ENCODE assay signal across 15 cellular contexts in the genomic region with DNA sequence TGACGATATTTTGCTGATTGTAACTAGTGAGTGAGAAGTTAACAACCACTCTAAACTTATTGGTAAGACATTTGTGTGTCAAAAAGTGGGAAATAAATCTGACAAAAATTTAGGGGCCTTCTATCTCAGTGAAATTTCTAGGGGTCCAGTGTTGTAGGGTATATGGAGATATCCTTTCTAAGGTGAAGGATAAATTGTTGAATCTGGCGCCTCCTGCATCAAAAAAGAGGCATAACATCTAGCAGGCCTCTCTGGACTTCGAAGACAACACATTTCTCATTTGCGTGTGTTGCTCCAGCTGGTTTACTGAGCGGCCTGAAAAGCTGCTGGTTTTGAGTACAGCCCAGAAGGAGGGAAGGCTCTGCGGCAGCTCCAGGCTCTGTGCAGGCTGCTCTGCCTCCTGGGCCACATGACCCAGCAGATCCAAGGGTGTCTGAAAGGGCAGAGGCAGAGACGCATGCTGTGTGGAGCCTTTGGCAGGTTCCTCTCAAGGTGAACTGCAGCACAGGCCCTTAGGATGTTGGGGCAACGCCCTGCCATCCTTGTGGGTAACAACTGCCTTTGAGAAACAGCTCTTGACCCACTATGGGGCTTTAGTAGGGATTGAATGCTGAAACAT.
A peak's percentile ranks its signal among the peaks of the same experiment; 100 is the strongest.
DNase-seq lines count a peak whose midpoint lies in the region; ATAC-seq, FAIRE-seq and TF ChIP-seq lines count a peak whose summit lies in the region.
"Had no signal": no experiment of that assay in that cellular context is flagged by ENCODE, and none has a peak within 500 bp of the region (broad histone marks: within the 10 kb centered on the region; RNA-seq: fewer than 3 reads in every experiment).

No MANE protein-coding gene starts in this region.

- no peak for TF ChIP-seq RAD21 in HCT116 (IDR thresholded peaks at IDR 0.05; ENCODE audit: low read depth)

- H3K4me3 ChIP-seq in HCT116 (replicated peaks in 1 of 2; ENCODE audit: low read depth in 1 of 2, low read length in 2 of 2) = no peak overlapping the region
- no peak overlapping the region for H3K4me3 ChIP-seq in WERI-Rb-1 (ENCODE audit: low read depth, low read length)
- H3K4me3 ChIP-seq in kidney epithelial cell (ENCODE audit: low read depth, low read length) = no peak overlapping the region

- no peak for TF ChIP-seq POLR2A in HCT116 (IDR thresholded peaks at IDR 0.05; ENCODE audit: borderline replicate concordance, extremely low read depth, insufficient read depth, insufficient read length)
- no peak for TF ChIP-seq POLR2A in H54 (IDR thresholded peaks at IDR 0.05; ENCODE audit: low read depth, low read length)

- no peaks in the 10 kb centered on the region for H3K9me3 Mint-ChIP-seq in stimulated activated naive CD8-positive, alpha-beta T cell treated with anti-CD3 and anti-CD28 coated beads, Interleukin-15, amount 100 ng/mL, for 72 hours
- H3K9me3 Mint-ChIP-seq in activated CD4-positive, alpha-beta memory T cell treated with anti-CD3 and anti-CD28 coated beads for 36 hours = no peaks in the 10 kb centered on the region
- H3K9me3 Mint-ChIP-seq: stimulated activated naive B cell treated with anti-CD40 and anti-IgM and Interleukin-4, amounts not matched to agents 10 μg/mL and 1 μg/mL and 100 μg/mL, for 72 hours had no signal

- DNase-seq in D721Med (ENCODE audit: insufficient read length, low spot score) (no peak), HCT116 (ENCODE audit: low read depth, low spot score) (no peak), WERI-Rb-1 (no peak), kidney epithelial cell (ENCODE audit: low read depth) (no peak), NCI-H2029 (lab: John Stamatoyannopoulos, UW) (no peak), H54 (ENCODE audit: insufficient read length, low spot score) (no peak)
- DNase-seq in stimulated activated naive CD8-positive, alpha-beta T cell treated with anti-CD3 and anti-CD28 coated beads, Interleukin-15, amount 100 ng/mL, for 72 hours = no peak
- DNase-seq in activated CD4-positive, alpha-beta memory T cell treated with anti-CD3 and anti-CD28 coated beads for 36 hours = no peak
- DNase-seq: activated gamma-delta T cell treated with Interleukin-2 at 50 U/mL for 16 hours; left colon; NCI-H345; SIG-M5; stimulated activated naive B cell treated with anti-CD40 and anti-IgM and Interleukin-4, amounts not matched to agents 10 μg/mL and 1 μg/mL and 100 μg/mL, for 72 hours had no signal

- H3K36me3 Mint-ChIP-seq in activated CD4-positive, alpha-beta memory T cell treated with anti-CD3 and anti-CD28 coated beads for 36 hours = peaks cover 6% of the 10 kb centered on the region

- no peaks in the 10 kb centered on the region for H4K20me1 ChIP-seq in HCT116 (ENCODE audit: insufficient read depth)

- no peak overlapping the region for H3K9ac ChIP-seq in HCT116 (ENCODE audit: low read length)

- FAIRE-seq in D721Med (lab: Jason Lieb, UNC) (no peak), H54 (lab: Jason Lieb, UNC) (no peak)
- FAIRE-seq: colon, frontal cortex had no signal

- H3K36me3 ChIP-seq in HCT116 (ENCODE audit: control insufficient read depth in 1 of 2, insufficient read depth in 2 of 2, low read length in 2 of 2) = peaks cover 0 to 10% of the 10 kb centered on the region in 2 experiments; a peak in 2 of 4 replicates
- no peaks in the 10 kb centered on the region for H3K36me3 ChIP-seq in WERI-Rb-1
- H3K36me3 ChIP-seq in kidney epithelial cell (ENCODE audit: control insufficient read depth, insufficient read depth, low read length) = no peaks in the 10 kb centered on the region

- no peaks in the 10 kb centered on the region for H3K4me1 Mint-ChIP-seq in stimulated activated naive CD8-positive, alpha-beta T cell treated with anti-CD3 and anti-CD28 coated beads, Interleukin-15, amount 100 ng/mL, for 72 hours
- peaks cover 2% of the 10 kb centered on the region for H3K4me1 Mint-ChIP-seq in activated CD4-positive, alpha-beta memory T cell treated with anti-CD3 and anti-CD28 coated beads for 36 hours (ENCODE audit: low read depth)
- H3K4me1 Mint-ChIP-seq: stimulated activated naive B cell treated with anti-CD40 and anti-IgM and Interleukin-4, amounts not matched to agents 10 μg/mL and 1 μg/mL and 100 μg/mL, for 72 hours had no signal

- no peak overlapping the region for H2AFZ ChIP-seq in HCT116 (ENCODE audit: low read depth, low read length, poor library complexity, severe bottlenecking)

- peaks cover 17% of the 10 kb centered on the region for H3K79me2 ChIP-seq in HCT116 (ENCODE audit: insufficient read depth, low read length)

- no peak overlapping the region for H3K4me3 Mint-ChIP-seq in stimulated activated naive CD8-positive, alpha-beta T cell treated with anti-CD3 and anti-CD28 coated beads, Interleukin-15, amount 100 ng/mL, for 72 hours
- H3K4me3 Mint-ChIP-seq in activated CD4-positive, alpha-beta memory T cell treated with anti-CD3 and anti-CD28 coated beads for 36 hours = no peak overlapping the region
- H3K4me3 Mint-ChIP-seq: stimulated activated naive B cell treated with anti-CD40 and anti-IgM and Interleukin-4, amounts not matched to agents 10 μg/mL and 1 μg/mL and 100 μg/mL, for 72 hours had no signal

- H3K9me3 ChIP-seq in HCT116 (ENCODE audit: control insufficient read depth in 1 of 2, insufficient read depth in 1 of 2, low read depth in 1 of 2, low read length in 2 of 2) (no peaks in the 10 kb centered on the region), WERI-Rb-1 (ENCODE audit: severe bottlenecking) (no peaks in the 10 kb centered on the region)

- ATAC-seq in HCT116 = peak; percentile 71
- ATAC-seq in stimulated activated naive CD8-positive, alpha-beta T cell treated with anti-CD3 and anti-CD28 coated beads, Interleukin-15, amount 100 ng/mL, for 72 hours = no peak
- ATAC-seq: left colon; stimulated activated naive B cell treated with anti-CD40 and anti-IgM and Interleukin-4, amounts not matched to agents 10 μg/mL and 1 μg/mL and 100 μg/mL, for 72 hours had no signal

- RAD21 ChIA-PET in HCT116 (lab: Charles Lee; ENCODE audit: low non-redundant PET in 1 of 2, low total read pairs in 2 of 2, uncharacterized antibody in 2 of 2, unreplicated experiment in 2 of 2) = no interaction called here

- H3K27me3 Mint-ChIP-seq in stimulated activated naive CD8-positive, alpha-beta T cell treated with anti-CD3 and anti-CD28 coated beads, Interleukin-15, amount 100 ng/mL, for 72 hours = no peaks in the 10 kb centered on the region
- H3K27me3 Mint-ChIP-seq in activated CD4-positive, alpha-beta memory T cell treated with anti-CD3 and anti-CD28 coated beads for 36 hours = no peaks in the 10 kb centered on the region
- H3K27me3 Mint-ChIP-seq: stimulated activated naive B cell treated with anti-CD40 and anti-IgM and Interleukin-4, amounts not matched to agents 10 μg/mL and 1 μg/mL and 100 μg/mL, for 72 hours had no signal

- H3K4me1 ChIP-seq in HCT116 (ENCODE audit: control insufficient read depth in 1 of 2, insufficient read depth in 2 of 2, low read length in 2 of 2) = no peaks in the 10 kb centered on the region

- no peaks in the 10 kb centered on the region for H3K9me2 ChIP-seq in HCT116 (ENCODE audit: insufficient read depth)

- no peaks in the 10 kb centered on the region for H3K27me3 ChIP-seq in HCT116 (ENCODE audit: insufficient read depth, low read length)
- H3K27me3 ChIP-seq in WERI-Rb-1 (ENCODE audit: insufficient read depth, low read depth, severe bottlenecking) = no peaks in the 10 kb centered on the region
- H3K27me3 ChIP-seq in kidney epithelial cell (ENCODE audit: control insufficient read depth, insufficient read depth, low read length) = no peaks in the 10 kb centered on the region

- peak; percentile 17 for TF ChIP-seq CTCF in D721Med (IDR thresholded peaks at IDR 0.05; ENCODE audit: insufficient read depth, missing control alignments)
- TF ChIP-seq CTCF in HCT116 (IDR thresholded peaks at IDR 0.05 in 2 of 3, conservative IDR thresholded peaks at IDR 0.05 in 1 of 3; ENCODE audit: borderline replicate concordance in 1 of 3, insufficient read depth in 1 of 3, low read depth in 2 of 3, low read length in 2 of 3) = peak; percentile 6 to 56 (median 36); a peak in 4 of 6 replicates
- peak; percentile 28; the same call in 1 of the 2 replicates for TF ChIP-seq CTCF in WERI-Rb-1 (IDR thresholded peaks at IDR 0.05; ENCODE audit: low read depth, low read length)
- TF ChIP-seq CTCF in kidney epithelial cell (IDR thresholded peaks at IDR 0.05; ENCODE audit: insufficient read depth, low read length, poor library complexity, severe bottlenecking) = peak; percentile 25

- POLR2A ChIA-PET in HCT116 (lab: Charles Lee) = no interaction called here
- POLR2A ChIA-PET in activated CD4-positive, alpha-beta memory T cell treated with anti-CD3 and anti-CD28 coated beads for 36 hours (lab: Charles Lee) = no interaction called here

- intact Hi-C loops in HCT116 (cut with micrococcal nuclease) = loop anchor here (10.0 kb wide), 1 partner anchor 856 kb away; no protein-coding TSS in a partner anchor
- intact Hi-C loops in activated CD4-positive, alpha-beta memory T cell treated with anti-CD3 and anti-CD28 coated beads for 36 hours (cut with micrococcal nuclease) = loop anchor here (5.0 kb wide), 1 partner anchor 348 kb away; no protein-coding TSS in a partner anchor

- H3K4me2 ChIP-seq in HCT116 (ENCODE audit: low read length) = no peak overlapping the region

- BruUV-seq in HCT116 (replicated peaks; lab: Mats Ljungman, UMichigan) = no TSS peak

- H3K27ac Mint-ChIP-seq in stimulated activated naive CD8-positive, alpha-beta T cell treated with anti-CD3 and anti-CD28 coated beads, Interleukin-15, amount 100 ng/mL, for 72 hours = no peak overlapping the region
- no peak overlapping the region for H3K27ac Mint-ChIP-seq in activated CD4-positive, alpha-beta memory T cell treated with anti-CD3 and anti-CD28 coated beads for 36 hours

- CTCF ChIA-PET in HCT116 (lab: Charles Lee) = no interaction called here
- CTCF ChIA-PET in activated CD4-positive, alpha-beta memory T cell treated with anti-CD3 and anti-CD28 coated beads for 36 hours (lab: Charles Lee) = interaction anchor here (0.9 to 1.2 kb wide), 3 partner anchors 27 to 1022 kb away, joined by 3 to 4 read pairs (median 3); no protein-coding TSS in a partner anchor

- H3K27ac ChIP-seq in HCT116 (ENCODE audit: low read depth, low read length) = no peak overlapping the region
- H3K27ac ChIP-seq in WERI-Rb-1 = no peak overlapping the region
